Comparison of ENCODE assay signal across 19 cellular contexts in the genomic region with DNA sequence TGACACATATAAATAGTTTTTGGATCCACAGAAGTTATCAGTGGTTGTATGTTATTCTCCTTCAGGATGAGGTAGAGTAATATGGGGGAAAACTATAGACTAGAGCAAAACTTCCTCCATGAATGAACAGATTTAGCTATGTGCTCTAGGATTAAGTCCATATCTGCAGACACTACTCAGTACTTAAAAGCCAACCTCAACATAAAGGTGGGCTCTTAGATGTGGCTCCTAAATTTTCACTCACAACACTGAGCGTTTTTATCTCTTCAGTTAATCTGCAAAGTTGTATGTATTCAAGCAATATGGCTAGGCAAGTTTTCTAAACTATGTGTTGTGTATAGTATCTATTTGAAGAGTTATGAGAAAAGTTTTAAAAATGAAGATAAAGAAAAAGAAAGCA.
DNase-seq lines count a peak whose midpoint lies in the region; ATAC-seq, FAIRE-seq and TF ChIP-seq lines count a peak whose summit lies in the region.
"Had no signal": no experiment of that assay in that cellular context is flagged by ENCODE, and none has a peak within 500 bp of the region (broad histone marks: within the 10 kb centered on the region; RNA-seq: fewer than 3 reads in every experiment).

No MANE protein-coding gene starts in this region.

- no peak for ATAC-seq in PC-3
- no peak for ATAC-seq in Right ventricle myocardium inferior
- no peak for ATAC-seq in effector memory CD8-positive, alpha-beta T cell (replicated peaks)

- POLR2A ChIA-PET in PC-3 (lab: Charles Lee; ENCODE audit: unreplicated experiment), result no interaction called here

- H3K4me1 Mint-ChIP-seq in Calu3 (ENCODE audit: low read depth, unreplicated experiment), result no peaks in the 10 kb centered on the region
- no peaks in the 10 kb centered on the region for H3K4me1 Mint-ChIP-seq in endodermal cell
- H3K4me1 Mint-ChIP-seq in effector memory CD8-positive, alpha-beta T cell (ENCODE audit: low read depth in 2 of 2), result no peaks in the 10 kb centered on the region
- H3K4me1 Mint-ChIP-seq: CD4-positive, CD25-positive, alpha-beta regulatory T cell had no signal

- peak; percentile 33 for FAIRE-seq in H54 (lab: Jason Lieb, UNC)
- FAIRE-seq: G401.6, GM12891, GM19239 had no signal

- no peaks in the 10 kb centered on the region for H3K79me2 ChIP-seq in PC-3 (ENCODE audit: low read length)

- H3F3A ChIP-seq in PC-3 (ENCODE audit: low read length, unreplicated experiment), result no peaks in the 10 kb centered on the region

- whole genome bisulfite sequencing in endodermal cell (ENCODE audit: insufficient coverage in 1 of 2, insufficient read length in 1 of 2), 2 experiments, result 95% methylated on average over 1 of the region's 1 CpG; no CpG with 5 or more reads in 1 of the 2 experiments

- H3K4me3 Mint-ChIP-seq in Calu3 (ENCODE audit: low read depth, unreplicated experiment) (no peak overlapping the region), endodermal cell (no peak overlapping the region)
- no peak overlapping the region for H3K4me3 Mint-ChIP-seq in effector memory CD8-positive, alpha-beta T cell
- H3K4me3 Mint-ChIP-seq: CD4-positive, CD25-positive, alpha-beta regulatory T cell; IgD-negative memory B cell had no signal

- no peak for TF ChIP-seq CTCF in Calu3 (IDR thresholded peaks at IDR 0.05; ENCODE audit: unreplicated experiment)
- TF ChIP-seq CTCF in PC-3 (conservative IDR thresholded peaks at IDR 0.05; ENCODE audit: low read depth, low read length), result no peak
- TF ChIP-seq CTCF in endodermal cell (conservative IDR thresholded peaks at IDR 0.05), result no peak

- H3K9me3 Mint-ChIP-seq in Calu3 (ENCODE audit: low read depth, unreplicated experiment) (peaks cover 4% of the 10 kb centered on the region), endodermal cell (no peaks in the 10 kb centered on the region)
- peaks cover 10 to 15% of the 10 kb centered on the region in 2 donors for H3K9me3 Mint-ChIP-seq in effector memory CD8-positive, alpha-beta T cell

- no peaks in the 10 kb centered on the region for H3K27me3 ChIP-seq in PC-3 (ENCODE audit: low read length)
- H3K27me3 ChIP-seq in endodermal cell (ENCODE audit: control insufficient read depth, insufficient read depth, low read length, poor library complexity, severe bottlenecking), result no peaks in the 10 kb centered on the region
- H3K27me3 ChIP-seq: BLaER1 treated with 17β-estradiol and CSF1 and Interleukin-3, amounts not matched to agents 10 nM and 100 nM had no signal

- CTCF ChIA-PET in Calu3 (lab: Charles Lee), result interaction anchor here (0.6 kb wide), 1 partner anchor 651 kb away, joined by 4 read pairs; no protein-coding TSS in a partner anchor
- CTCF ChIA-PET in PC-3 (lab: Charles Lee), result no interaction called here

- DNase-seq in Calu3, result no peak
- no peak for DNase-seq in H54 (ENCODE audit: insufficient read length, low spot score)
- DNase-seq in PC-3, result no peak
- no peak for DNase-seq in endodermal cell
- DNase-seq in HT-29 (ENCODE audit: low spot score), result no peak
- DNase-seq in Right ventricle myocardium inferior (ENCODE audit: missing footprints), result no peak
- no peak for DNase-seq in effector memory CD8-positive, alpha-beta T cell
- DNase-seq: AML-193; CD4-positive, CD25-positive, alpha-beta regulatory T cell; DMS79; EL; GM23248 had no signal

- TF ChIP-seq POLR2A in H54 (IDR thresholded peaks at IDR 0.05; ENCODE audit: low read depth, low read length), result no peak

- H3K36me3 ChIP-seq in PC-3 (ENCODE audit: low read depth, low read length) (no peaks in the 10 kb centered on the region), endodermal cell (ENCODE audit: control insufficient read depth, insufficient read depth, low read length) (no peaks in the 10 kb centered on the region)
- H3K36me3 ChIP-seq: BLaER1 treated with 17β-estradiol and CSF1 and Interleukin-3, amounts not matched to agents 10 nM and 100 nM; HAP-1 had no signal

- BruUV-seq in Calu3 (replicated peaks; lab: Mats Ljungman, UMichigan), result no TSS peak
- no TSS peak for BruUV-seq in PC-3 (replicated peaks; lab: Mats Ljungman, UMichigan)

- no peaks in the 10 kb centered on the region for H3K9me3 ChIP-seq in PC-3 (ENCODE audit: low read length)
- H3K9me3 ChIP-seq in endodermal cell (ENCODE audit: control insufficient read depth, low read length), result no peaks in the 10 kb centered on the region
- H3K9me3 ChIP-seq: BLaER1 treated with 17β-estradiol and CSF1 and Interleukin-3, amounts not matched to agents 10 nM and 100 nM; HAP-1 had no signal

- H3K27ac Mint-ChIP-seq in Calu3 (ENCODE audit: unreplicated experiment), result peak overlapping the region; percentile 15
- H3K27ac Mint-ChIP-seq in endodermal cell, result peak overlapping the region; percentile 0
- H3K27ac Mint-ChIP-seq in effector memory CD8-positive, alpha-beta T cell, result no peak overlapping the region
- H3K27ac Mint-ChIP-seq: CD4-positive, CD25-positive, alpha-beta regulatory T cell; IgD-negative memory B cell had no signal

- no peak overlapping the region for H3K9ac ChIP-seq in PC-3 (ENCODE audit: low read length)
- no peak overlapping the region for H3K9ac ChIP-seq in endodermal cell (ENCODE audit: extremely low read depth, low read length, poor library complexity, severe bottlenecking)
- H3K9ac ChIP-seq: BLaER1 treated with 17β-estradiol and CSF1 and Interleukin-3, amounts not matched to agents 10 nM and 100 nM; GM23248; KMS-11 had no signal

- H3K27ac ChIP-seq in PC-3 (ENCODE audit: low read length) (no peak overlapping the region), endodermal cell (ENCODE audit: low read depth, low read length) (no peak overlapping the region)
- H3K27ac ChIP-seq: BLaER1 treated with 17β-estradiol and CSF1 and Interleukin-3, amounts not matched to agents 10 nM and 100 nM; GM23248; KMS-11 had no signal

- peak overlapping the region; percentile 1; the same call in 1 of the 2 replicates for H3K4me2 ChIP-seq in PC-3 (ENCODE audit: low read length)
- H3K4me2 ChIP-seq: BLaER1 treated with 17β-estradiol and CSF1 and Interleukin-3, amounts not matched to agents 10 nM and 100 nM; KMS-11 had no signal

- no peak overlapping the region for H3K4me3 ChIP-seq in PC-3 (ENCODE audit: low read length)
- no peak overlapping the region for H3K4me3 ChIP-seq in endodermal cell (ENCODE audit: low read length)
- H3K4me3 ChIP-seq: BLaER1 treated with 17β-estradiol and CSF1 and Interleukin-3, amounts not matched to agents 10 nM and 100 nM; GM23248; HAP-1 had no signal

- H2AFZ ChIP-seq in PC-3 (ENCODE audit: low read length), result peak overlapping the region; percentile 52
- H2AFZ ChIP-seq: GM23248 had no signal

- no peaks in the 10 kb centered on the region for H3K36me3 Mint-ChIP-seq in Calu3 (ENCODE audit: insufficient read depth, unreplicated experiment)
- no peaks in the 10 kb centered on the region for H3K36me3 Mint-ChIP-seq in endodermal cell (ENCODE audit: low read depth)
- H3K36me3 Mint-ChIP-seq in effector memory CD8-positive, alpha-beta T cell (ENCODE audit: insufficient read depth), result no peaks in the 10 kb centered on the region
- H3K36me3 Mint-ChIP-seq: CD4-positive, CD25-positive, alpha-beta regulatory T cell; IgD-negative memory B cell had no signal

- no peaks in the 10 kb centered on the region for H3K27me3 Mint-ChIP-seq in Calu3 (ENCODE audit: unreplicated experiment)
- H3K27me3 Mint-ChIP-seq in endodermal cell (ENCODE audit: insufficient read depth), result no peaks in the 10 kb centered on the region
- no peaks in the 10 kb centered on the region for H3K27me3 Mint-ChIP-seq in effector memory CD8-positive, alpha-beta T cell
- H3K27me3 Mint-ChIP-seq: CD4-positive, CD25-positive, alpha-beta regulatory T cell; IgD-negative memory B cell had no signal

- no peaks in the 10 kb centered on the region for H3K4me1 ChIP-seq in PC-3 (ENCODE audit: insufficient read depth, low read length)
- H3K4me1 ChIP-seq in endodermal cell (ENCODE audit: control insufficient read depth, insufficient read depth, low read length), result no peaks in the 10 kb centered on the region
- H3K4me1 ChIP-seq: BLaER1 treated with 17β-estradiol and CSF1 and Interleukin-3, amounts not matched to agents 10 nM and 100 nM; HAP-1 had no signal

- intact Hi-C loops in Calu3 (cut with micrococcal nuclease; ENCODE audit: unreplicated experiment) (loop anchor here (5.0 kb wide), 1 partner anchor 509 kb away; no protein-coding TSS in a partner anchor), PC-3 (cut with micrococcal nuclease) (no loop called here), Right ventricle myocardium inferior (cut with DNase I) (no loop called here)

- H3K9me2 ChIP-seq in PC-3 (replicated peaks; ENCODE audit: low read length), result no peaks in the 10 kb centered on the region

- no peaks in the 10 kb centered on the region for H4K20me1 ChIP-seq in PC-3 (ENCODE audit: low read length)
- H4K20me1 ChIP-seq: BLaER1 treated with 17β-estradiol and CSF1 and Interleukin-3, amounts not matched to agents 10 nM and 100 nM had no signal

Comparison
In these comparisons a context has a peak if more than half of its experiments do, and no peak if none do; other contexts are left out.
1. H3K27ac Mint-ChIP-seq: peak in Calu3 (single experiment) and endodermal cell (single experiment); none in effector memory CD8-positive, alpha-beta T cell (0 of 2).